16 cellular contexts compared by ENCODE assay signal in the genomic region with DNA sequence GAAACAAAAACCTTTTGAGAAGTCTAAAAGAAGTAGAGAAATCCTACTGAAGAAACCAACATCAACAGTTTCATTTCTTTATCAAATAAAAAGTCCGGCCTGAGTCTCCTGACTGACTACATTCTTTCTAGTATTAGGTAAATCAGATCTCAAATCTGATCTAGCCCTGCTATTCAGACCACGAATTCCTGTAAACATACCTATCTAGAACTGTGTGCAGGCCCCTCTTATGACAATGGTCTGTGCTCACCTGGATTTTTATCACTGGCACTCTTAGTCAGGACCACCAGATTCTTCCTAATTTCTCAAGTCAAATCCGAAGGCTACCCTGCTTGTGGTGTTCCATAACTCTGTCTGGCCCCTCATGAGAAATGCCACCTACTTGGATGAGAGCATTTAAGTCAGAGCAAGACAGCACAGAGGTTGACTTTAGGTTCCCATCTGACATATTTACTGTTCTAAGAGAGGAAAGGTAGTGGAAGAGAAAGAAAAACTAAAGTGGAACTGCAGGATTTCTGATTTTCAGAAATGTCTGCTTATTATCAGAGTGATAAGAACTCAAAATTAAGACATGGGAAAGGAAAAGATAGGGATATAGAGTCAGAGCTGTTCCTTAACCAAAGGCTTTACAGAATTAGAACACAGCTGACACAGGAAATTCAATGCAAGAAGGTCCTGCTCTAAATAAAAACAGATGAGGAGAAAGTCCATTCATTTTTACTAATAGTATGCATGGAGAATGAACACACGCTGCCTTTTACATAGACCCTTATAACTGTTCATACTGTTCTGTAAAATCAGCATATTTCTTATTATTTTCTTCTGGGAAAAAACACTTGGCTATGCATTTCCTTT. TPM values are rescaled to one million over a fixed set of nuclear protein-coding genes. Genes with fewer than 3 reads are reported as not detected.
DNase-seq lines count a peak whose midpoint lies in the region; ATAC-seq, FAIRE-seq and TF ChIP-seq lines count a peak whose summit lies in the region.
"Had no signal": no experiment of that assay in that cellular context is flagged by ENCODE, and none has a peak within 500 bp of the region (broad histone marks: within the 10 kb centered on the region; RNA-seq: fewer than 3 reads in every experiment).

No MANE protein-coding gene starts in this region.

- peak overlapping the region; percentile 73 for H2AFZ ChIP-seq in mammary epithelial cell (ENCODE audit: low read depth, low read length)
- H2AFZ ChIP-seq in astrocyte (ENCODE audit: low read depth, low read length) = peak overlapping the region; percentile 20
- peak overlapping the region; percentile 24 for H2AFZ ChIP-seq in smooth muscle cell (ENCODE audit: low read depth)

- CTCF ChIA-PET in mammary epithelial cell (lab: Charles Lee; ENCODE audit: low non-redundant PET) = no interaction called here
- CTCF ChIA-PET in MCF 10A (lab: Yijun Ruan, JAX) = no interaction called here

- H3K9me3 Mint-ChIP-seq in MCF 10A (ENCODE audit: unreplicated experiment) (no peaks in the 10 kb centered on the region), astrocyte (ENCODE audit: unreplicated experiment) (no peaks in the 10 kb centered on the region)

- dilution Hi-C loops in mammary epithelial cell (cut with HindIII; ENCODE audit: low sequenced_read_pairs) = no loop called here

- TF ChIP-seq CTCF in mammary epithelial cell (conservative IDR thresholded peaks at IDR 0.05 in 1 of 2, IDR thresholded peaks at IDR 0.05 in 1 of 2; ENCODE audit: extremely low read depth in 1 of 2, insufficient read depth in 1 of 2, low read depth in 1 of 2, low read length in 2 of 2) (no peak), MCF 10A (IDR thresholded peaks at IDR 0.05; ENCODE audit: unreplicated experiment) (no peak), astrocyte (IDR thresholded peaks at IDR 0.05; ENCODE audit: insufficient read depth, low read depth, low read length) (no peak), smooth muscle cell (IDR thresholded peaks at IDR 0.05; ENCODE audit: borderline replicate concordance, insufficient read depth, poor library complexity, severe bottlenecking) (no peak)

- H3K4me3 ChIP-seq in mammary epithelial cell (replicated peaks in 1 of 3; ENCODE audit: insufficient read depth in 1 of 3, low read depth in 2 of 3, low read length in 3 of 3) = no peak overlapping the region
- H3K4me3 ChIP-seq in astrocyte (ENCODE audit: insufficient read depth, low read depth, low read length) = no peak overlapping the region
- H3K4me3 ChIP-seq in smooth muscle cell = no peak overlapping the region
- H3K4me3 ChIP-seq: vagina had no signal

- H3K27ac Mint-ChIP-seq in MCF 10A (ENCODE audit: low read depth, unreplicated experiment) (no peak overlapping the region), astrocyte (ENCODE audit: unreplicated experiment) (peak overlapping the region; percentile 56)
- H3K27ac Mint-ChIP-seq: nephron progenitor cell; stimulated activated effector memory CD8-positive, alpha-beta T cell treated with anti-CD3 and anti-CD28 coated beads, Interleukin-12 subunit alpha, Interleukin-12 subunit beta, amount 100 ng/mL, for 72 hours had no signal

- POLR2A ChIA-PET in MCF 10A (lab: Yijun Ruan, JAX) = no interaction called here

- no peaks in the 10 kb centered on the region for H3K9me3 ChIP-seq in mammary epithelial cell (replicated peaks; ENCODE audit: insufficient read depth, low read length)
- H3K9me3 ChIP-seq in astrocyte (ENCODE audit: insufficient read depth, low read depth, low read length) = no peaks in the 10 kb centered on the region
- H3K9me3 ChIP-seq in smooth muscle cell (replicated peaks; ENCODE audit: low read depth) = no peaks in the 10 kb centered on the region
- H3K9me3 ChIP-seq: vagina had no signal

- H3K4me2 ChIP-seq in mammary epithelial cell (ENCODE audit: insufficient read depth, low read depth, low read length) = peak overlapping the region; percentile 50
- peak overlapping the region; percentile 40 for H3K4me2 ChIP-seq in astrocyte (ENCODE audit: low read length)
- peak overlapping the region; percentile 54 for H3K4me2 ChIP-seq in smooth muscle cell

- H3K79me2 ChIP-seq in mammary epithelial cell (ENCODE audit: insufficient read depth, low read length) (peaks cover 12% of the 10 kb centered on the region), astrocyte (ENCODE audit: insufficient read depth, low read length) (no peaks in the 10 kb centered on the region), smooth muscle cell (ENCODE audit: low read depth) (no peaks in the 10 kb centered on the region)

- peaks cover 9% of the 10 kb centered on the region for H3K4me1 Mint-ChIP-seq in MCF 10A (ENCODE audit: insufficient read depth, unreplicated experiment)
- H3K4me1 Mint-ChIP-seq in astrocyte (ENCODE audit: low read depth, unreplicated experiment) = peaks cover 17% of the 10 kb centered on the region
- H3K4me1 Mint-ChIP-seq: stimulated activated effector memory CD8-positive, alpha-beta T cell treated with anti-CD3 and anti-CD28 coated beads, Interleukin-12 subunit alpha, Interleukin-12 subunit beta, amount 100 ng/mL, for 72 hours had no signal

- peaks cover 20% of the 10 kb centered on the region for H3K4me1 ChIP-seq in mammary epithelial cell (ENCODE audit: insufficient read depth, low read length)
- H3K4me1 ChIP-seq in astrocyte (ENCODE audit: insufficient read depth, low read length) = peaks cover 7% of the 10 kb centered on the region
- H3K4me1 ChIP-seq in smooth muscle cell (ENCODE audit: low read depth) = peaks cover 8% of the 10 kb centered on the region
- H3K4me1 ChIP-seq: vagina had no signal

- BruUV-seq in mammary epithelial cell (replicated peaks; lab: Mats Ljungman, UMichigan) (no TSS peak), MCF 10A (replicated peaks; lab: Mats Ljungman, UMichigan) (no TSS peak)

- H3K36me3 Mint-ChIP-seq in MCF 10A (ENCODE audit: insufficient read depth, unreplicated experiment) (no peaks in the 10 kb centered on the region), astrocyte (ENCODE audit: low read depth, unreplicated experiment) (no peaks in the 10 kb centered on the region)
- H3K36me3 Mint-ChIP-seq: stimulated activated effector memory CD8-positive, alpha-beta T cell treated with anti-CD3 and anti-CD28 coated beads, Interleukin-12 subunit alpha, Interleukin-12 subunit beta, amount 100 ng/mL, for 72 hours had no signal

- H3K9ac ChIP-seq in mammary epithelial cell (ENCODE audit: insufficient read depth, low read length) = no peak overlapping the region
- peak overlapping the region; percentile 7 for H3K9ac ChIP-seq in astrocyte (ENCODE audit: low read length)
- no peak overlapping the region for H3K9ac ChIP-seq in smooth muscle cell (ENCODE audit: low read depth)

- in situ Hi-C loops in mammary epithelial cell (cut with MboI; ENCODE audit: low sequenced_read_pairs in 2 of 2) = no loop called here

- no peaks in the 10 kb centered on the region for H3F3A ChIP-seq in smooth muscle cell (ENCODE audit: low read depth)

- no peaks in the 10 kb centered on the region for H3K27me3 Mint-ChIP-seq in MCF 10A (ENCODE audit: insufficient read depth, unreplicated experiment)
- H3K27me3 Mint-ChIP-seq in astrocyte (ENCODE audit: low read depth, unreplicated experiment) = no peaks in the 10 kb centered on the region

- intact Hi-C loops in mammary epithelial cell (cut with micrococcal nuclease) = no loop called here
- intact Hi-C loops in MCF 10A (cut with micrococcal nuclease) = no loop called here
- intact Hi-C loops in posterior cingulate gyrus (cut with DNase I) = no loop called here

- FAIRE-seq in astrocyte (lab: Jason Lieb, UNC) = no peak
- FAIRE-seq: A204.1, kidney had no signal

- H3K27me3 ChIP-seq in mammary epithelial cell (ENCODE audit: insufficient read depth, low read length) = no peaks in the 10 kb centered on the region
- H3K27me3 ChIP-seq in astrocyte (ENCODE audit: insufficient read depth, low read length) = no peaks in the 10 kb centered on the region
- no peaks in the 10 kb centered on the region for H3K27me3 ChIP-seq in smooth muscle cell (ENCODE audit: low read depth)
- H3K27me3 ChIP-seq: brain microvascular endothelial cell, vagina had no signal

- 50% methylated on average over 4 of the region's 4 CpGs for WGBS in mammary epithelial cell (ENCODE audit: low coverage, missing lambda C conversion rate)
- 62% methylated on average over 4 of the region's 4 CpGs for WGBS in smooth muscle cell (ENCODE audit: low lambda C conversion rate)

- H3K4me3 Mint-ChIP-seq in MCF 10A (ENCODE audit: unreplicated experiment) = no peak overlapping the region
- H3K4me3 Mint-ChIP-seq in astrocyte (ENCODE audit: unreplicated experiment) = no peak overlapping the region
- H3K4me3 Mint-ChIP-seq: nephron progenitor cell; stimulated activated effector memory CD8-positive, alpha-beta T cell treated with anti-CD3 and anti-CD28 coated beads, Interleukin-12 subunit alpha, Interleukin-12 subunit beta, amount 100 ng/mL, for 72 hours had no signal

- H4K20me1 ChIP-seq in mammary epithelial cell (ENCODE audit: insufficient read depth, low read length) (no peaks in the 10 kb centered on the region), astrocyte (ENCODE audit: insufficient read depth, low read length) (no peaks in the 10 kb centered on the region), smooth muscle cell (ENCODE audit: low read depth) (no peaks in the 10 kb centered on the region)

- DNase-seq in mammary epithelial cell (peak; percentile 14), MCF 10A (ENCODE audit: unreplicated experiment) (no peak), astrocyte (ENCODE audit: low read depth) (peak; percentile 44), kidney glomerular epithelial cell (lab: John Stamatoyannopoulos, UW) (peak; percentile 16), smooth muscle cell (lab: John Stamatoyannopoulos, UW; ENCODE audit: unreplicated experiment) (no peak), NCI-H524 treated with DMSO at 0.1 percent for 48 hours (lab: John Stamatoyannopoulos, UW) (no peak), posterior cingulate gyrus (no peak)
- DNase-seq: activated naive CD4-positive, alpha-beta T cell; brain microvascular endothelial cell; effector memory CD4-positive, alpha-beta T cell; kidney; nephron progenitor cell had no signal

- ATAC-seq in GM19455 (IDR thresholded peaks at IDR 0.05; ENCODE audit: unreplicated experiment) = no peak
- ATAC-seq: stimulated activated effector memory CD8-positive, alpha-beta T cell treated with anti-CD3 and anti-CD28 coated beads, Interleukin-12 subunit alpha, Interleukin-12 subunit beta, amount 100 ng/mL, for 72 hours had no signal

- H3K36me3 ChIP-seq in mammary epithelial cell (ENCODE audit: insufficient read depth, low read length) = no peaks in the 10 kb centered on the region
- no peaks in the 10 kb centered on the region for H3K36me3 ChIP-seq in astrocyte (ENCODE audit: insufficient read depth, low read length)
- no peaks in the 10 kb centered on the region for H3K36me3 ChIP-seq in smooth muscle cell (ENCODE audit: low read depth)
- H3K36me3 ChIP-seq: brain microvascular endothelial cell, vagina had no signal

- H3K27ac ChIP-seq in mammary epithelial cell (ENCODE audit: insufficient read depth, low read depth, low read length) = peak overlapping the region; percentile 11
- peak overlapping the region; percentile 11 for H3K27ac ChIP-seq in astrocyte (ENCODE audit: low read depth, low read length)
- peak overlapping the region; percentile 37 for H3K27ac ChIP-seq in smooth muscle cell (ENCODE audit: low read depth)
- H3K27ac ChIP-seq: vagina had no signal

RNA-seq across cellular contexts. Expression of a gene that starts 56.5 kb away (rescaled TPM):
- total RNA-seq in mammary epithelial cell = 10 to 100 TPM; 20.9 to 27.5 TPM
- polyA plus RNA-seq in mammary epithelial cell = 6.4 TPM
- 38.8 TPM for polyA minus RNA-seq in mammary epithelial cell
- total RNA-seq in MCF 10A (2022) = 1.6 and 1.7 TPM in 2 replicates
- 33.5 and 34.8 TPM in 2 replicates for total RNA-seq in astrocyte
- 5.3 and 6.3 TPM in 2 replicates for total RNA-seq in smooth muscle cell
- 1.1 and 1.3 TPM in 2 replicates for polyA plus RNA-seq in smooth muscle cell

Comparison
In these comparisons a context has a peak if more than half of its experiments do, and no peak if none do; other contexts are left out.
1. DNase-seq: peak in mammary epithelial cell (single experiment), astrocyte (single experiment) and kidney glomerular epithelial cell (single experiment); none in MCF 10A (single experiment), smooth muscle cell (single experiment), NCI-H524 treated with DMSO at 0.1 percent for 48 hours (single experiment) and posterior cingulate gyrus (0 of 10).
2. H2AFZ ChIP-seq: peak in every context shown above with its lines; median percentile 73 in mammary epithelial cell; 24 in smooth muscle cell; 20 in astrocyte.
3. Peak in every context shown above with its lines, with median percentiles within 50 percentile points of each other: H3K27ac ChIP-seq and H3K4me2 ChIP-seq.